In genomic region chr7:33212144-33212543, GRCh38 we compare ENCODE assay signal across 25 cellular contexts.
DNase-seq lines count a peak whose midpoint lies in the region; ATAC-seq, FAIRE-seq and TF ChIP-seq lines count a peak whose summit lies in the region.
"Had no signal": no experiment of that assay in that cellular context is flagged by ENCODE, and none has a peak within 500 bp of the region (broad histone marks: within the 10 kb centered on the region; RNA-seq: fewer than 3 reads in every experiment).

No MANE protein-coding gene starts in this region.

- 82% methylated on average over 2 of the region's 2 CpGs for WGBS in HepG2 (ENCODE audit: low lambda C conversion rate)
- 76% methylated on average over 2 of the region's 2 CpGs for WGBS in right lobe of liver (ENCODE audit: insufficient coverage, low coverage, low lambda C conversion rate, missing lambda C conversion rate)
- WGBS in K562 (ENCODE audit: insufficient coverage, low coverage, missing lambda C conversion rate), result 0% methylated on average over 2 of the region's 2 CpGs

- no peak for FAIRE-seq in HepG2 (lab: Jason Lieb, UNC)
- FAIRE-seq in K562 (lab: Jason Lieb, UNC), result no peak
- FAIRE-seq: A204.1, GM12878, GM12892, GM18507, GM19239 had no signal

- H3K9me3 ChIP-seq in HepG2 (ENCODE audit: low read length) (peaks cover 27% of the 10 kb centered on the region), right lobe of liver (no peaks in the 10 kb centered on the region), K562 (replicated peaks; ENCODE audit: control insufficient read depth, insufficient read depth, low read depth, low read length) (no peaks in the 10 kb centered on the region), osteoblast (ENCODE audit: low read depth, low read length) (no peaks in the 10 kb centered on the region)
- H3K9me3 ChIP-seq: BE2C had no signal

- in situ Hi-C loops in HepG2 (cut with HindIII; ENCODE audit: extremely low pct_ligation_motif_present, low pct_unique_long_range_greater_than_20kb), result no loop called here
- in situ Hi-C loops in K562 (cut with MboI), result no loop called here

- H3K36me3 ChIP-seq in HepG2 (replicated peaks in 1 of 2; ENCODE audit: control insufficient read depth in 1 of 2, insufficient read depth in 2 of 2, low read length in 2 of 2) (no peaks in the 10 kb centered on the region), right lobe of liver (no peaks in the 10 kb centered on the region), K562 (ENCODE audit: control insufficient read depth, insufficient read depth, low read length) (no peaks in the 10 kb centered on the region), osteoblast (ENCODE audit: insufficient read depth, low read length) (no peaks in the 10 kb centered on the region)
- H3K36me3 ChIP-seq: BE2C had no signal

- no peak for DNase-seq in HepG2 (ENCODE audit: low spot score)
- no peak for DNase-seq in right lobe of liver
- no peak for DNase-seq in K562 (ENCODE audit: extremely low read depth in 1 of 4, low spot score in 3 of 4)
- DNase-seq in osteoblast (ENCODE audit: insufficient read length, low spot score, missing footprints), result no peak
- DNase-seq: 8988T; ACHN; BE2C; C1 segment of cervical spinal cord; CD4-positive, CD25-positive, alpha-beta regulatory T cell; CD8-positive, alpha-beta memory T cell; COR-L47; DMS 273 treated with DMSO at 0.1 percent for 48 hours; DMS153; DMS53; DMS79; DND-41; EL; GDM1 had no signal

- ATAC-seq in HepG2 (no peak), right lobe of liver (no peak), K562 (no peak), GM18870 (IDR thresholded peaks at IDR 0.05; ENCODE audit: unreplicated experiment) (no peak)
- ATAC-seq: GM12878 had no signal

- H3K27me3 ChIP-seq in HepG2 (ENCODE audit: control insufficient read depth in 1 of 2, insufficient read depth in 2 of 2, low read length in 2 of 2), result no peaks in the 10 kb centered on the region
- H3K27me3 ChIP-seq in right lobe of liver, result no peaks in the 10 kb centered on the region
- H3K27me3 ChIP-seq in K562 (ENCODE audit: control insufficient read depth in 2 of 2, insufficient read depth in 2 of 2, low read length in 2 of 2), result no peaks in the 10 kb centered on the region
- no peaks in the 10 kb centered on the region for H3K27me3 ChIP-seq in osteoblast (ENCODE audit: insufficient read depth, low read length)
- H3K27me3 ChIP-seq: BE2C, BLaER1 had no signal

- H2AFZ ChIP-seq in HepG2 (ENCODE audit: low read length) (no peak overlapping the region), K562 (ENCODE audit: low read depth, low read length) (no peak overlapping the region), osteoblast (ENCODE audit: low read length) (no peak overlapping the region)

- TF ChIP-seq POLR2A in HepG2 (IDR thresholded peaks at IDR 0.05; ENCODE audit: insufficient read depth in 1 of 2, low read depth in 2 of 2, low read length in 2 of 2) (no peak), right lobe of liver (IDR thresholded peaks at IDR 0.05) (no peak), K562 (conservative IDR thresholded peaks at IDR 0.05) (no peak)

- H3K9ac ChIP-seq in HepG2 (ENCODE audit: insufficient read depth, low read depth, low read length) (no peak overlapping the region), K562 (ENCODE audit: insufficient read depth in 1 of 2, low read depth in 2 of 2, low read length in 2 of 2) (no peak overlapping the region)
- H3K9ac ChIP-seq: BLaER1 had no signal

- no peaks in the 10 kb centered on the region for H4K20me1 ChIP-seq in HepG2 (ENCODE audit: insufficient read depth, low read length)
- no peaks in the 10 kb centered on the region for H4K20me1 ChIP-seq in K562 (replicated peaks; ENCODE audit: control insufficient read depth, insufficient read depth, low read length)
- H4K20me1 ChIP-seq in osteoblast (ENCODE audit: insufficient read depth, low read length), result no peaks in the 10 kb centered on the region
- H4K20me1 ChIP-seq: BLaER1 had no signal

- H3K9me1 ChIP-seq in K562 (ENCODE audit: control insufficient read depth, insufficient read depth, low read length), result no peaks in the 10 kb centered on the region

- BruUV-seq in HepG2 (replicated peaks; lab: Mats Ljungman, UMichigan), result no TSS peak
- no TSS peak for BruUV-seq in K562 (replicated peaks; lab: Mats Ljungman, UMichigan)

- TF ChIP-seq RAD21 in HepG2 (CRISPR knock-in tag; IDR thresholded peaks at IDR 0.05), result no peak
- no peak for TF ChIP-seq RAD21 in K562 (CRISPR knock-in tag; conservative IDR thresholded peaks at IDR 0.05 in 1 of 2, IDR thresholded peaks at IDR 0.05 in 1 of 2)

- H3K4me3 ChIP-seq in HepG2 (replicated peaks in 1 of 3; ENCODE audit: insufficient read depth in 1 of 3, low read depth in 2 of 3, low read length in 3 of 3) (no peak overlapping the region), right lobe of liver (no peak overlapping the region), K562 (no peak overlapping the region), osteoblast (ENCODE audit: insufficient read depth, low read length) (no peak overlapping the region)
- H3K4me3 ChIP-seq: BLaER1, GM12878 had no signal

- H3K27ac ChIP-seq in HepG2 (ENCODE audit: extremely low read length, insufficient read depth, low read length) (no peak overlapping the region), right lobe of liver (no peak overlapping the region), K562 (ENCODE audit: extremely low read depth, low read depth, low read length) (no peak overlapping the region), osteoblast (ENCODE audit: low read depth, low read length) (no peak overlapping the region)
- H3K27ac ChIP-seq: BLaER1 had no signal

- CTCF ChIA-PET in HepG2 (lab: Yijun Ruan, JAX; ENCODE audit: low intra/inter-chr PET ratio, low total read pairs), result no interaction called here
- CTCF ChIA-PET in K562 (lab: Yijun Ruan, JAX; ENCODE audit: low intra/inter-chr PET ratio), result no interaction called here

- intact Hi-C loops in HepG2 (cut with micrococcal nuclease; ENCODE audit: unreplicated experiment), result loop anchor here (10.0 kb wide), 1 partner anchor 717 kb away; the partner anchor contains the start of genes AVL9 and LSM5
- intact Hi-C loops in right lobe of liver (cut with DNase I), result no loop called here
- intact Hi-C loops in K562 (cut with micrococcal nuclease), result no loop called here

- TF ChIP-seq EP300 in HepG2 (IDR thresholded peaks at IDR 0.05; ENCODE audit: low read depth in 2 of 2, low read length in 2 of 2) (no peak), HepG2 (CRISPR knock-in tag; IDR thresholded peaks at IDR 0.05; ENCODE audit: borderline replicate concordance) (no peak), K562 (IDR thresholded peaks at IDR 0.05; ENCODE audit: low read length) (no peak)

- POLR2A ChIA-PET in HepG2 (lab: Yijun Ruan, JAX), result no interaction called here
- POLR2A ChIA-PET in K562 (lab: Yijun Ruan, JAX), result no interaction called here

- H3K4me2 ChIP-seq in HepG2 (ENCODE audit: low read depth, low read length) (no peak overlapping the region), K562 (ENCODE audit: insufficient read depth, low read length) (no peak overlapping the region), osteoblast (ENCODE audit: insufficient read depth, low read length) (no peak overlapping the region)
- H3K4me2 ChIP-seq: BLaER1 had no signal

- H3K4me1 ChIP-seq in HepG2 (ENCODE audit: insufficient read depth, low read length) (peaks cover 41% of the 10 kb centered on the region), right lobe of liver (no peaks in the 10 kb centered on the region), K562 (replicated peaks in 1 of 2; ENCODE audit: control insufficient read depth in 2 of 2, insufficient read depth in 2 of 2, low read length in 2 of 2) (no peaks in the 10 kb centered on the region), osteoblast (ENCODE audit: insufficient read depth, low read length) (no peaks in the 10 kb centered on the region)
- H3K4me1 ChIP-seq: BE2C, BLaER1 had no signal

- H3K79me2 ChIP-seq in HepG2 (ENCODE audit: insufficient read depth, low read length) (no peaks in the 10 kb centered on the region), K562 (ENCODE audit: control insufficient read depth, insufficient read depth, low read length) (no peaks in the 10 kb centered on the region), osteoblast (ENCODE audit: insufficient read depth, low read length) (no peaks in the 10 kb centered on the region)

- TF ChIP-seq CTCF in HepG2 (CRISPR knock-in tag; IDR thresholded peaks at IDR 0.05) (no peak), right lobe of liver (IDR thresholded peaks at IDR 0.05) (no peak), K562 (IDR thresholded peaks at IDR 0.05 in 2 of 3, conservative IDR thresholded peaks at IDR 0.05 in 1 of 3; ENCODE audit: insufficient read depth in 2 of 3, low read depth in 1 of 3, low read length in 3 of 3) (no peak), osteoblast (IDR thresholded peaks at IDR 0.05; ENCODE audit: extremely low read depth, low read depth, low read length) (no peak)

TF ChIP-seq in HepG2, 621 proteins besides CTCF, POLR2A, EP300 and RAD21:
- no peak for TF ChIP-seq MAZ (IDR thresholded peaks at IDR 0.05; ENCODE audit: borderline replicate concordance, low read depth, low read length)
- no peak for TF ChIP-seq MAZ (CRISPR knock-in tag; IDR thresholded peaks at IDR 0.05; ENCODE audit: low read depth)
- TF ChIP-seq ZNF160 (CRISPR knock-in tag; IDR thresholded peaks at IDR 0.05), result peak; percentile 98

TF ChIP-seq in K562, 482 proteins besides CTCF, POLR2A, EP300 and RAD21:
- TF ChIP-seq TRIM28 (IDR thresholded peaks at IDR 0.05), result peak; percentile 49; the same call in 1 of the 2 replicates
- no peak for TF ChIP-seq ZNF384 (IDR thresholded peaks at IDR 0.05; ENCODE audit: low read depth, low read length)
- TF ChIP-seq HNRNPLL (IDR thresholded peaks at IDR 0.05; ENCODE audit: low read depth, low read length, poor library complexity, severe bottlenecking), result no peak
- no peak for TF ChIP-seq FOXA1 (IDR thresholded peaks at IDR 0.05; ENCODE audit: borderline replicate concordance)
